11 cellular contexts compared by ENCODE assay signal in the genomic region with DNA sequence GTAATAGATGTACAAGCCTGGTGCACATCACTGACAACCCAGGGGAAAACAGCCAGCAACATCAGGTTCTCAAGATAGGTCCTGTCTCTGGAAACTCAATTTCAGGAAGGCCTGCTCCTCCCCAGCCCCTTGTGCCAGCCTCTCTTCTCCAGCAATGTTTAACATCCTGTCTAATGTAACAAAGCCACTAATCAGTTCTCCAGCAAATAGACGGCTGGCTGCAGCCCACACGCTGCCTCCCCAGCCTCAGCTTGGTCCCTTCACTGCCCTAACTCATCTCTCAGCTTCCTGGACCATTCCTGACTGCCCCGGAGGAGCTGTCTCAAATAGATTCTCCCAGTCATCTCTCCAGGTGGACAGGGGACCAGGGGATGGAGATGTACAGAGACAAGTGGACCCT. TPM values are rescaled to one million over a fixed set of nuclear protein-coding genes. Genes with fewer than 3 reads are reported as not detected.
DNase-seq lines count a peak whose midpoint lies in the region; ATAC-seq and TF ChIP-seq lines count a peak whose summit lies in the region.
"Had no signal": no experiment of that assay in that cellular context is flagged by ENCODE, and none has a peak within 500 bp of the region (broad histone marks: within the 10 kb centered on the region; RNA-seq: fewer than 3 reads in every experiment).

No MANE protein-coding gene starts in this region.

- no peak overlapping the region for H3K4me3 ChIP-seq in breast epithelium
- no peak overlapping the region for H3K4me3 ChIP-seq in mesodermal cell (ENCODE audit: extremely low read depth, insufficient read depth, low read length, poor library complexity, severe bottlenecking)
- no peak overlapping the region for H3K4me3 ChIP-seq in testis

- DNase-seq in M059J (ENCODE audit: low read depth) (peak; percentile 32), breast epithelium (ENCODE audit: low spot score in 2 of 2) (no peak), testis (peak; percentile 66), middle frontal gyrus (ENCODE audit: extremely low spot score, low spot score) (no peak), retina (no peak)
- DNase-seq: activated CD8-positive, alpha-beta memory T cell treated with anti-CD3 and anti-CD28 coated beads, Interleukin-2, amount 10 ng/mL, durations not matched to agents 7 days and 5 days; NCI-H524; T-helper 1 cell had no signal

- H3K9me3 ChIP-seq in breast epithelium = no peaks in the 10 kb centered on the region
- H3K9me3 ChIP-seq in mesodermal cell (ENCODE audit: control insufficient read depth, low read length) = no peaks in the 10 kb centered on the region
- no peaks in the 10 kb centered on the region for H3K9me3 ChIP-seq in testis

- peaks cover 31 to 68% of the 10 kb centered on the region in 2 donors for H3K4me1 ChIP-seq in breast epithelium
- peaks cover 90% of the 10 kb centered on the region for H3K4me1 ChIP-seq in mesodermal cell (ENCODE audit: control insufficient read depth, insufficient read depth, low read length, poor library complexity, severe bottlenecking)
- peaks cover 85% of the 10 kb centered on the region for H3K4me1 ChIP-seq in testis

- TF ChIP-seq POLR2A in breast epithelium (IDR thresholded peaks at IDR 0.05) (no peak), testis (IDR thresholded peaks at IDR 0.05) (no peak)

- H3K27ac ChIP-seq in breast epithelium = peak overlapping the region; percentile 98
- peak overlapping the region; percentile 98 for H3K27ac ChIP-seq in mesodermal cell (ENCODE audit: low read depth, low read length, severe bottlenecking)
- H3K27ac ChIP-seq in testis = peak overlapping the region; percentile 67 to 85

- ATAC-seq in GM21528 (IDR thresholded peaks at IDR 0.05; ENCODE audit: low FRiP score, unreplicated experiment) (no peak), HG02870 (IDR thresholded peaks at IDR 0.05; ENCODE audit: unreplicated experiment) (no peak)
- ATAC-seq: activated CD8-positive, alpha-beta memory T cell treated with anti-CD3 and anti-CD28 coated beads, Interleukin-2, amount 10 ng/mL, durations not matched to agents 7 days and 5 days had no signal

- WGBS in mesodermal cell (ENCODE audit: insufficient coverage in 2 of 2), 2 experiments = 80% methylated on average over 2 of the region's 3 CpGs; no CpG with 5 or more reads in 1 of the 2 experiments
- 39 to 56% methylated on average over 3 of the region's 3 CpGs for WGBS in testis, 2 donors

- H3K27me3 ChIP-seq in breast epithelium (no peaks in the 10 kb centered on the region), testis (no peaks in the 10 kb centered on the region)

- intact Hi-C loops in breast epithelium (cut with DNase I; ENCODE audit: low total_unique reads) (no loop called here), testis (cut with DNase I; ENCODE audit: low total_unique reads) (loop anchor here (10.0 kb wide), 1 partner anchor 84 kb away; no protein-coding TSS in a partner anchor)

- H3K36me3 ChIP-seq in breast epithelium (no peaks in the 10 kb centered on the region), mesodermal cell (ENCODE audit: control insufficient read depth, insufficient read depth, low read length) (peaks cover 46% of the 10 kb centered on the region), testis (ENCODE audit: low read depth, missing control alignments) (no peaks in the 10 kb centered on the region)

- TF ChIP-seq CTCF in breast epithelium (IDR thresholded peaks at IDR 0.05) = no peak
- TF ChIP-seq CTCF in testis (IDR thresholded peaks at IDR 0.05) = no peak

RNA-seq across cellular contexts. Expression of a gene that starts 37.8 kb away (rescaled TPM):
- total RNA-seq in M059J (2014; rRNA removed; shearing (Covaris generic)) = 728 and 753 TPM in 2 replicates
- total RNA-seq in breast epithelium (1,000 to 10,000 TPM in 2 of 3 donors, 100 to 1,000 TPM in 1; 907 to 1,119 (median 1,000) TPM), testis (100 to 1,000 TPM; 340 to 586 TPM)
- 2,844 TPM for polyA plus RNA-seq in mesodermal cell (2013, experiment 1 of 2)
- 2,596 TPM for polyA plus RNA-seq in mesodermal cell (2013, experiment 2 of 2)
- polyA plus RNA-seq in testis (ENCODE audit: insufficient read depth, low read depth, low replicate concordance) = 1,052 TPM

RNA-seq across cellular contexts. Expression of a gene that starts 37.9 kb away (rescaled TPM):
- 2.2 and 4.1 TPM in 2 replicates for total RNA-seq in M059J (2014; rRNA removed; shearing (Covaris generic))
- total RNA-seq in breast epithelium (10 to 100 TPM in 2 of 3 donors, 1 to 10 TPM in 1; 6.6 to 12.7 (median 11.5) TPM), testis (10 to 100 TPM; 37.4 to 49.6 TPM)
- 4.3 TPM for polyA plus RNA-seq in mesodermal cell (2013, experiment 1 of 2)
- 3.9 TPM for polyA plus RNA-seq in mesodermal cell (2013, experiment 2 of 2)
- 49.2 TPM for polyA plus RNA-seq in testis (ENCODE audit: insufficient read depth, low read depth, low replicate concordance)

Comparison
In these comparisons a context has a peak if more than half of its experiments do, and no peak if none do; other contexts are left out.
1. DNase-seq: peak in M059J (single experiment) and testis (single experiment); none in breast epithelium (0 of 2), middle frontal gyrus (single experiment) and retina (single experiment).
2. Peak in every context shown above with its lines, with median percentiles within 50 percentile points of each other: H3K27ac ChIP-seq.